1 cellular context compared by ENCODE assay signal in the genomic region with DNA sequence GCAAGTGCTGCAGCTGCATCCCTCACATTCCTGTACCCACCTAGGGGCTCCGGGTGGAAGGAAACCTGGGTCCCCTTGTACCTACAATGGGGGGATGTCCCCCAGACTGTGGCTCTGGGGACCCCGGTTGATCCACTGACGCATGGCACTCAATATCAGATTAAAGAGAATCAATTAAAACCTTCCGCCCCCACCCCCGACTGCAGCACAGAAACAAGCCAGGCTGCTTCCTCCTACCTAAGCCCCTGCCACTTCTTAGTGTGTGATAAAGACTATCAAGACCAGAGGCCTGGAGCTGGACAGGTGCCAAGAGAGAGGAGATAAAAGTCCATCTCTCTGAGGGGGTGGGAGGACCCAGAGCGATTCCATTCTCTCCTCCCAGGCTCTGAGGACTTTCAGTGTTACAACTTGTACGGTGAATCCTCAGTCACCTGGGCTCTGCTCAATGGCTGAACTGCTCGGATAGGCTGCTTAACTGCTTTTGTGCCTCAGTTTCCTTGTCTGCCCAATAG.
TF ChIP-seq lines count a peak whose summit lies in the region.

No MANE protein-coding gene starts in this region.

TF ChIP-seq in K562, 482 proteins besides CTCF, POLR2A, EP300 and RAD21 (continued from another document and continues in another):
- TF ChIP-seq, protein P1, sequence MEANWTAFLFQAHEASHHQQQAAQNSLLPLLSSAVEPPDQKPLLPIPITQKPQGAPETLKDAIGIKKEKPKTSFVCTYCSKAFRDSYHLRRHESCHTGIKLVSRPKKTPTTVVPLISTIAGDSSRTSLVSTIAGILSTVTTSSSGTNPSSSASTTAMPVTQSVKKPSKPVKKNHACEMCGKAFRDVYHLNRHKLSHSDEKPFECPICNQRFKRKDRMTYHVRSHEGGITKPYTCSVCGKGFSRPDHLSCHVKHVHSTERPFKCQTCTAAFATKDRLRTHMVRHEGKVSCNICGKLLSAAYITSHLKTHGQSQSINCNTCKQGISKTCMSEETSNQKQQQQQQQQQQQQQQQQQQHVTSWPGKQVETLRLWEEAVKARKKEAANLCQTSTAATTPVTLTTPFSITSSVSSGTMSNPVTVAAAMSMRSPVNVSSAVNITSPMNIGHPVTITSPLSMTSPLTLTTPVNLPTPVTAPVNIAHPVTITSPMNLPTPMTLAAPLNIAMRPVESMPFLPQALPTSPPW (CRISPR knock-in tag; IDR thresholded peaks at IDR 0.05), result peak; percentile 70
- TF ChIP-seq, protein P2, sequence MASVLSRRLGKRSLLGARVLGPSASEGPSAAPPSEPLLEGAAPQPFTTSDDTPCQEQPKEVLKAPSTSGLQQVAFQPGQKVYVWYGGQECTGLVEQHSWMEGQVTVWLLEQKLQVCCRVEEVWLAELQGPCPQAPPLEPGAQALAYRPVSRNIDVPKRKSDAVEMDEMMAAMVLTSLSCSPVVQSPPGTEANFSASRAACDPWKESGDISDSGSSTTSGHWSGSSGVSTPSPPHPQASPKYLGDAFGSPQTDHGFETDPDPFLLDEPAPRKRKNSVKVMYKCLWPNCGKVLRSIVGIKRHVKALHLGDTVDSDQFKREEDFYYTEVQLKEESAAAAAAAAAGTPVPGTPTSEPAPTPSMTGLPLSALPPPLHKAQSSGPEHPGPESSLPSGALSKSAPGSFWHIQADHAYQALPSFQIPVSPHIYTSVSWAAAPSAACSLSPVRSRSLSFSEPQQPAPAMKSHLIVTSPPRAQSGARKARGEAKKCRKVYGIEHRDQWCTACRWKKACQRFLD (CRISPR knock-in tag; IDR thresholded peaks at IDR 0.05), result peak; percentile 11; the same call in 1 of the 2 replicates
- TF ChIP-seq NFIX (CRISPR knock-in tag; IDR thresholded peaks at IDR 0.05; ENCODE audit: low read depth), result peak; percentile 62; the same call in 1 of the 2 replicates
- TF ChIP-seq, protein P3, sequence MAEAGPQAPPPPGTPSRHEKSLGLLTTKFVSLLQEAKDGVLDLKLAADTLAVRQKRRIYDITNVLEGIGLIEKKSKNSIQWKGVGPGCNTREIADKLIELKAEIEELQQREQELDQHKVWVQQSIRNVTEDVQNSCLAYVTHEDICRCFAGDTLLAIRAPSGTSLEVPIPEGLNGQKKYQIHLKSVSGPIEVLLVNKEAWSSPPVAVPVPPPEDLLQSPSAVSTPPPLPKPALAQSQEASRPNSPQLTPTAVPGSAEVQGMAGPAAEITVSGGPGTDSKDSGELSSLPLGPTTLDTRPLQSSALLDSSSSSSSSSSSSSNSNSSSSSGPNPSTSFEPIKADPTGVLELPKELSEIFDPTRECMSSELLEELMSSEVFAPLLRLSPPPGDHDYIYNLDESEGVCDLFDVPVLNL (CRISPR knock-in tag; IDR thresholded peaks at IDR 0.05; ENCODE audit: low read depth), result no peak
- peak; percentile 55 for TF ChIP-seq SAP30 (IDR thresholded peaks at IDR 0.05; ENCODE audit: borderline replicate concordance, insufficient read depth, low read depth, low read length, poor library complexity, severe bottlenecking)
- no peak for TF ChIP-seq PHTF2 (CRISPR knock-in tag; IDR thresholded peaks at IDR 0.05)
- no peak for TF ChIP-seq NFYB (IDR thresholded peaks at IDR 0.05; ENCODE audit: extremely low read depth, insufficient read length)
- peak in 1 of 2 experiments; percentile 40; a peak in 1 of 4 replicates for TF ChIP-seq TRIM24 (IDR thresholded peaks at IDR 0.05)
- TF ChIP-seq SMARCA4 (IDR thresholded peaks at IDR 0.05), result peak; percentile 82
- TF ChIP-seq, protein P4, sequence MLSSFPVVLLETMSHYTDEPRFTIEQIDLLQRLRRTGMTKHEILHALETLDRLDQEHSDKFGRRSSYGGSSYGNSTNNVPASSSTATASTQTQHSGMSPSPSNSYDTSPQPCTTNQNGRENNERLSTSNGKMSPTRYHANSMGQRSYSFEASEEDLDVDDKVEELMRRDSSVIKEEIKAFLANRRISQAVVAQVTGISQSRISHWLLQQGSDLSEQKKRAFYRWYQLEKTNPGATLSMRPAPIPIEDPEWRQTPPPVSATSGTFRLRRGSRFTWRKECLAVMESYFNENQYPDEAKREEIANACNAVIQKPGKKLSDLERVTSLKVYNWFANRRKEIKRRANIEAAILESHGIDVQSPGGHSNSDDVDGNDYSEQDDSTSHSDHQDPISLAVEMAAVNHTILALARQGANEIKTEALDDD (IDR thresholded peaks at IDR 0.05), result peak; percentile 78; the same call in 1 of the 2 replicates
- TF ChIP-seq MAZ (CRISPR knock-in tag; conservative IDR thresholded peaks at IDR 0.05 in 1 of 2, IDR thresholded peaks at IDR 0.05 in 1 of 2), result peak in 1 of 2 experiments; percentile 50; a peak in 1 of 4 replicates
- TF ChIP-seq ELF2 (CRISPR knock-in tag; IDR thresholded peaks at IDR 0.05), result no peak
- TF ChIP-seq CBFA2T2 (conservative IDR thresholded peaks at IDR 0.05), result peak; percentile 91
- TF ChIP-seq MECOM (CRISPR knock-in tag; IDR thresholded peaks at IDR 0.05), result peak; percentile 79; the same call in 1 of the 2 replicates
- TF ChIP-seq, protein P5, sequence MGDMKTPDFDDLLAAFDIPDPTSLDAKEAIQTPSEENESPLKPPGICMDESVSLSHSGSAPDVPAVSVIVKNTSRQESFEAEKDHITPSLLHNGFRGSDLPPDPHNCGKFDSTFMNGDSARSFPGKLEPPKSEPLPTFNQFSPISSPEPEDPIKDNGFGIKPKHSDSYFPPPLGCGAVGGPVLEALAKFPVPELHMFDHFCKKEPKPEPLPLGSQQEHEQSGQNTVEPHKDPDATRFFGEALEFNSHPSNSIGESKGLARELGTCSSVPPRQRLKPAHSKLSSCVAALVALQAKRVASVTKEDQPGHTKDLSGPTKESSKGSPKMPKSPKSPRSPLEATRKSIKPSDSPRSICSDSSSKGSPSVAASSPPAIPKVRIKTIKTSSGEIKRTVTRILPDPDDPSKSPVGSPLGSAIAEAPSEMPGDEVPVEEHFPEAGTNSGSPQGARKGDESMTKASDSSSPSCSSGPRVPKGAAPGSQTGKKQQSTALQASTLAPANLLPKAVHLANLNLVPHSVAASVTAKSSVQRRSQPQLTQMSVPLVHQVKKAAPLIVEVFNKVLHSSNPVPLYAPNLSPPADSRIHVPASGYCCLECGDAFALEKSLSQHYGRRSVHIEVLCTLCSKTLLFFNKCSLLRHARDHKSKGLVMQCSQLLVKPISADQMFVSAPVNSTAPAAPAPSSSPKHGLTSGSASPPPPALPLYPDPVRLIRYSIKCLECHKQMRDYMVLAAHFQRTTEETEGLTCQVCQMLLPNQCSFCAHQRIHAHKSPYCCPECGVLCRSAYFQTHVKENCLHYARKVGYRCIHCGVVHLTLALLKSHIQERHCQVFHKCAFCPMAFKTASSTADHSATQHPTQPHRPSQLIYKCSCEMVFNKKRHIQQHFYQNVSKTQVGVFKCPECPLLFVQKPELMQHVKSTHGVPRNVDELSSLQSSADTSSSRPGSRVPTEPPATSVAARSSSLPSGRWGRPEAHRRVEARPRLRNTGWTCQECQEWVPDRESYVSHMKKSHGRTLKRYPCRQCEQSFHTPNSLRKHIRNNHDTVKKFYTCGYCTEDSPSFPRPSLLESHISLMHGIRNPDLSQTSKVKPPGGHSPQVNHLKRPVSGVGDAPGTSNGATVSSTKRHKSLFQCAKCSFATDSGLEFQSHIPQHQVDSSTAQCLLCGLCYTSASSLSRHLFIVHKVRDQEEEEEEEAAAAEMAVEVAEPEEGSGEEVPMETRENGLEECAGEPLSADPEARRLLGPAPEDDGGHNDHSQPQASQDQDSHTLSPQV (IDR thresholded peaks at IDR 0.05), result peak; percentile 50; the same call in 1 of the 2 replicates
- TF ChIP-seq ZBTB7A (IDR thresholded peaks at IDR 0.05; ENCODE audit: borderline replicate concordance, control insufficient read depth, low read depth, low read length), result peak; percentile 76
- peak; percentile 52 for TF ChIP-seq MTA2 (IDR thresholded peaks at IDR 0.05; ENCODE audit: low read depth)
- peak; percentile 11; the same call in 1 of the 2 replicates for TF ChIP-seq PHF8 (IDR thresholded peaks at IDR 0.05; ENCODE audit: borderline replicate concordance, low read length)
- TF ChIP-seq MIER1 (IDR thresholded peaks at IDR 0.05; ENCODE audit: low read depth), result no peak
- TF ChIP-seq TOE1 (IDR thresholded peaks at IDR 0.05; ENCODE audit: borderline replicate concordance), result 0 out of 2 replicates have a peak, but pooled peaks have one; percentile 4
- TF ChIP-seq TOE1 (CRISPR knock-in tag; IDR thresholded peaks at IDR 0.05; ENCODE audit: borderline replicate concordance, low read depth), result no peak
- TF ChIP-seq NFE2L1 (tag; IDR thresholded peaks at IDR 0.05; ENCODE audit: borderline replicate concordance, low read depth), result no peak
- TF ChIP-seq NEUROD1 (IDR thresholded peaks at IDR 0.05; ENCODE audit: borderline replicate concordance, low read depth, low read length, partially characterized antibody), result peak; percentile 40
- TF ChIP-seq DPF2 (IDR thresholded peaks at IDR 0.05), result peak; percentile 87; the same call in 1 of the 2 replicates
- TF ChIP-seq, protein P6, sequence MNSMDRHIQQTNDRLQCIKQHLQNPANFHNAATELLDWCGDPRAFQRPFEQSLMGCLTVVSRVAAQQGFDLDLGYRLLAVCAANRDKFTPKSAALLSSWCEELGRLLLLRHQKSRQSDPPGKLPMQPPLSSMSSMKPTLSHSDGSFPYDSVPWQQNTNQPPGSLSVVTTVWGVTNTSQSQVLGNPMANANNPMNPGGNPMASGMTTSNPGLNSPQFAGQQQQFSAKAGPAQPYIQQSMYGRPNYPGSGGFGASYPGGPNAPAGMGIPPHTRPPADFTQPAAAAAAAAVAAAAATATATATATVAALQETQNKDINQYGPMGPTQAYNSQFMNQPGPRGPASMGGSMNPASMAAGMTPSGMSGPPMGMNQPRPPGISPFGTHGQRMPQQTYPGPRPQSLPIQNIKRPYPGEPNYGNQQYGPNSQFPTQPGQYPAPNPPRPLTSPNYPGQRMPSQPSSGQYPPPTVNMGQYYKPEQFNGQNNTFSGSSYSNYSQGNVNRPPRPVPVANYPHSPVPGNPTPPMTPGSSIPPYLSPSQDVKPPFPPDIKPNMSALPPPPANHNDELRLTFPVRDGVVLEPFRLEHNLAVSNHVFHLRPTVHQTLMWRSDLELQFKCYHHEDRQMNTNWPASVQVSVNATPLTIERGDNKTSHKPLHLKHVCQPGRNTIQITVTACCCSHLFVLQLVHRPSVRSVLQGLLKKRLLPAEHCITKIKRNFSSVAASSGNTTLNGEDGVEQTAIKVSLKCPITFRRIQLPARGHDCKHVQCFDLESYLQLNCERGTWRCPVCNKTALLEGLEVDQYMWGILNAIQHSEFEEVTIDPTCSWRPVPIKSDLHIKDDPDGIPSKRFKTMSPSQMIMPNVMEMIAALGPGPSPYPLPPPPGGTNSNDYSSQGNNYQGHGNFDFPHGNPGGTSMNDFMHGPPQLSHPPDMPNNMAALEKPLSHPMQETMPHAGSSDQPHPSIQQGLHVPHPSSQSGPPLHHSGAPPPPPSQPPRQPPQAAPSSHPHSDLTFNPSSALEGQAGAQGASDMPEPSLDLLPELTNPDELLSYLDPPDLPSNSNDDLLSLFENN (IDR thresholded peaks at IDR 0.05; ENCODE audit: low read depth in 2 of 2, low read length in 2 of 2), result peak in 1 of 2 experiments; percentile 61; a peak in 1 of 4 replicates
- 0 out of 2 replicates have a peak, but pooled peaks have one; percentile 13 for TF ChIP-seq ZFX (CRISPR knock-in tag; IDR thresholded peaks at IDR 0.05)
- TF ChIP-seq CTBP1 (IDR thresholded peaks at IDR 0.05; ENCODE audit: borderline replicate concordance), result peak; percentile 85
- no peak for TF ChIP-seq MEF2D (tag; conservative IDR thresholded peaks at IDR 0.05; ENCODE audit: low read depth)
- TF ChIP-seq ARNT (IDR thresholded peaks at IDR 0.05), result 0 out of 4 replicates have a peak, but pooled peaks of 1 of the 2 experiments have one; percentile 68
- peak; percentile 71; the same call in 1 of the 2 replicates for TF ChIP-seq TEAD2 (tag; IDR thresholded peaks at IDR 0.05)
- TF ChIP-seq TCF3 (CRISPR knock-in tag; IDR thresholded peaks at IDR 0.05), result peak; percentile 83
- peak in 1 of 2 experiments; percentile 59; a peak in 1 of 4 replicates for TF ChIP-seq ETV6 (IDR thresholded peaks at IDR 0.05; ENCODE audit: borderline replicate concordance in 1 of 2, low read depth in 2 of 2, low read length in 1 of 2)
- no peak for TF ChIP-seq ETV6 (CRISPR knock-in tag; IDR thresholded peaks at IDR 0.05; ENCODE audit: borderline replicate concordance)
- TF ChIP-seq, protein P7, sequence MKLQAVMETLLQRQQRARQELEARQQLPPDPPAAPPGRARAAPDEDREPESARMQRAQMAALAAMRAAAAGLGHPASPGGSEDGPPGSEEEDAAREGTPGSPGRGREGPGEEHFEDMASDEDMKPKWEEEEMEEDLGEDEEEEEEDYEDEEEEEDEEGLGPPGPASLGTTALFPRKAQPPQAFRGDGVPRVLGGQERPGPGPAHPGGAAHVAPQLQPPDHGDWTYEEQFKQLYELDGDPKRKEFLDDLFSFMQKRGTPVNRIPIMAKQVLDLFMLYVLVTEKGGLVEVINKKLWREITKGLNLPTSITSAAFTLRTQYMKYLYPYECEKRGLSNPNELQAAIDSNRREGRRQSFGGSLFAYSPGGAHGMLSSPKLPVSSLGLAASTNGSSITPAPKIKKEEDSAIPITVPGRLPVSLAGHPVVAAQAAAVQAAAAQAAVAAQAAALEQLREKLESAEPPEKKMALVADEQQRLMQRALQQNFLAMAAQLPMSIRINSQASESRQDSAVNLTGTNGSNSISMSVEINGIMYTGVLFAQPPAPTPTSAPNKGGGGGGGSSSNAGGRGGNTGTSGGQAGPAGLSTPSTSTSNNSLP (IDR thresholded peaks at IDR 0.05; ENCODE audit: borderline replicate concordance, low read depth, low read length), result peak; percentile 97
- peak; percentile 66 to 79; a peak in 3 of 4 replicates for TF ChIP-seq KDM1A (IDR thresholded peaks at IDR 0.05)
- peak; percentile 93 for TF ChIP-seq MYNN (IDR thresholded peaks at IDR 0.05)
- TF ChIP-seq MYNN (CRISPR knock-in tag; IDR thresholded peaks at IDR 0.05), result no peak
- TF ChIP-seq, protein P8, sequence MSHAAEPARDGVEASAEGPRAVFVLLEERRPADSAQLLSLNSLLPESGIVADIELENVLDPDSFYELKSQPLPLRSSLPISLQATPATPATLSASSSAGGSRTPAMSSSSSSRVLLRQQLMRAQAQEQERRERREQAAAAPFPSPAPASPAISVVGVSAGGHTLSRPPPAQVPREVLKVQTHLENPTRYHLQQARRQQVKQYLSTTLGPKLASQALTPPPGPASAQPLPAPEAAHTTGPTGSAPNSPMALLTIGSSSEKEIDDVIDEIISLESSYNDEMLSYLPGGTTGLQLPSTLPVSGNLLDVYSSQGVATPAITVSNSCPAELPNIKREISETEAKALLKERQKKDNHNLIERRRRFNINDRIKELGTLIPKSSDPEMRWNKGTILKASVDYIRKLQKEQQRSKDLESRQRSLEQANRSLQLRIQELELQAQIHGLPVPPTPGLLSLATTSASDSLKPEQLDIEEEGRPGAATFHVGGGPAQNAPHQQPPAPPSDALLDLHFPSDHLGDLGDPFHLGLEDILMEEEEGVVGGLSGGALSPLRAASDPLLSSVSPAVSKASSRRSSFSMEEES (CRISPR knock-in tag; IDR thresholded peaks at IDR 0.05), result no peak
- peak in 1 of 2 experiments; percentile 73; a peak in 2 of 4 replicates for TF ChIP-seq TBL1XR1 (IDR thresholded peaks at IDR 0.05; ENCODE audit: low read length in 2 of 2)
- TF ChIP-seq TAL1 (IDR thresholded peaks at IDR 0.05), result peak; percentile 82
- peak; percentile 82 for TF ChIP-seq KLF16 (IDR thresholded peaks at IDR 0.05)
- peak; percentile 29 for TF ChIP-seq RBBP5 (IDR thresholded peaks at IDR 0.05; ENCODE audit: borderline replicate concordance, insufficient read depth, low read length, poor library complexity, severe bottlenecking)
- 0 out of 2 replicates have a peak, but pooled peaks have one; percentile 38 for TF ChIP-seq ETV1 (tag; conservative IDR thresholded peaks at IDR 0.05; ENCODE audit: low read depth)
- TF ChIP-seq NCOR1 (IDR thresholded peaks at IDR 0.05), result peak; percentile 88
- peak; percentile 91 for TF ChIP-seq TEAD4 (IDR thresholded peaks at IDR 0.05; ENCODE audit: low read length)
- TF ChIP-seq TEAD4 (CRISPR knock-in tag; IDR thresholded peaks at IDR 0.05; ENCODE audit: borderline replicate concordance), result no peak
- TF ChIP-seq ZNF644 (tag; IDR thresholded peaks at IDR 0.05; ENCODE audit: low read depth), result 0 out of 2 replicates have a peak, but pooled peaks have one; percentile 22
- peak; percentile 70; the same call in 1 of the 2 replicates for TF ChIP-seq SMARCE1 (IDR thresholded peaks at IDR 0.05)
